In the genomic region with DNA sequence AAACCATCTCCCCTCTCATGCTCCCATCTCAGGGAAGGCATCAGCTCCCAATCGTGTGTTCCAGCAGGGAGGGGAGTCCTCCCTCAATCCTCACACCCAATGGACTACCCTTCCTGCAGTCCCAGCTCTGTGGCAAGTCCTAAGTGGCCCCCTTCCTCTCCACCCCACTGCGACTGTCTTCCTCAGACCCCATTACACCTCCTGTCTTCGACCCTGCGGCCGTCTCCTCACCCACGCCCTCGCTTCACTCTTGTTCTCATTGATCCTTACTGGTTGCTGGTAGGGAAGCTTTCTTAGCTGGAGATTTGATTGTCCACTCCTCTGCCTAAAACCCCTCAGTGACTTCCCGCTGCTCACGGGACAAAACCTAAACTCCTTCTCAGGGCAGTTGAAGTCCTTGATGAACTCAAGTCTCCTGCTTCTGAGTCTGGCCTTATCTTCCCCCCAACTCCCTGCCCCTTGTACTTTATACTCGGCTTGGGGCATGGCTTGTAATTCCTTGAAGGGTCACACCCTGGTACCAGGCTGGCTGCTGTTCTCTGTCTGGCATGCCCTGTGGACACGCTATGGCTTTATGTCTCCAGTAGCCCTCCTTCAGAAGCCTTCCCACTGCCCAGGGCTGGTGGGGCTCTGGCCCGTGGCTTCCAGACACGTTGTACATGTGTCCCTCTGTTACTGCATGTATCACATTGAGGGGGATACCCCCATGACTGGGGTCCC, we compare ENCODE assay signal across 1 cellular context.
TF ChIP-seq lines count a peak whose summit lies in the region.

No MANE protein-coding gene starts in this region.

TF ChIP-seq in HepG2, 621 proteins besides CTCF, POLR2A, EP300 and RAD21:
- TF ChIP-seq, protein P1, sequence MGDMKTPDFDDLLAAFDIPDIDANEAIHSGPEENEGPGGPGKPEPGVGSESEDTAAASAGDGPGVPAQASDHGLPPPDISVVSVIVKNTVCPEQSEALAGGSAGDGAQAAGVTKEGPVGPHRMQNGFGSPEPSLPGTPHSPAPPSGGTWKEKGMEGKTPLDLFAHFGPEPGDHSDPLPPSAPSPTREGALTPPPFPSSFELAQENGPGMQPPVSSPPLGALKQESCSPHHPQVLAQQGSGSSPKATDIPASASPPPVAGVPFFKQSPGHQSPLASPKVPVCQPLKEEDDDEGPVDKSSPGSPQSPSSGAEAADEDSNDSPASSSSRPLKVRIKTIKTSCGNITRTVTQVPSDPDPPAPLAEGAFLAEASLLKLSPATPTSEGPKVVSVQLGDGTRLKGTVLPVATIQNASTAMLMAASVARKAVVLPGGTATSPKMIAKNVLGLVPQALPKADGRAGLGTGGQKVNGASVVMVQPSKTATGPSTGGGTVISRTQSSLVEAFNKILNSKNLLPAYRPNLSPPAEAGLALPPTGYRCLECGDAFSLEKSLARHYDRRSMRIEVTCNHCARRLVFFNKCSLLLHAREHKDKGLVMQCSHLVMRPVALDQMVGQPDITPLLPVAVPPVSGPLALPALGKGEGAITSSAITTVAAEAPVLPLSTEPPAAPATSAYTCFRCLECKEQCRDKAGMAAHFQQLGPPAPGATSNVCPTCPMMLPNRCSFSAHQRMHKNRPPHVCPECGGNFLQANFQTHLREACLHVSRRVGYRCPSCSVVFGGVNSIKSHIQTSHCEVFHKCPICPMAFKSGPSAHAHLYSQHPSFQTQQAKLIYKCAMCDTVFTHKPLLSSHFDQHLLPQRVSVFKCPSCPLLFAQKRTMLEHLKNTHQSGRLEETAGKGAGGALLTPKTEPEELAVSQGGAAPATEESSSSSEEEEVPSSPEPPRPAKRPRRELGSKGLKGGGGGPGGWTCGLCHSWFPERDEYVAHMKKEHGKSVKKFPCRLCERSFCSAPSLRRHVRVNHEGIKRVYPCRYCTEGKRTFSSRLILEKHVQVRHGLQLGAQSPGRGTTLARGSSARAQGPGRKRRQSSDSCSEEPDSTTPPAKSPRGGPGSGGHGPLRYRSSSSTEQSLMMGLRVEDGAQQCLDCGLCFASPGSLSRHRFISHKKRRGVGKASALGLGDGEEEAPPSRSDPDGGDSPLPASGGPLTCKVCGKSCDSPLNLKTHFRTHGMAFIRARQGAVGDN (CRISPR knock-in tag; IDR thresholded peaks at IDR 0.05), result peak; percentile 39
- TF ChIP-seq SMARCC2 (IDR thresholded peaks at IDR 0.05) (no peak), ELF3 (CRISPR knock-in tag; IDR thresholded peaks at IDR 0.05) (no peak), MTF1 (CRISPR knock-in tag; IDR thresholded peaks at IDR 0.05) (no peak), HINFP (CRISPR knock-in tag; IDR thresholded peaks at IDR 0.05; ENCODE audit: low read depth) (no peak)
- TF ChIP-seq, protein P2, sequence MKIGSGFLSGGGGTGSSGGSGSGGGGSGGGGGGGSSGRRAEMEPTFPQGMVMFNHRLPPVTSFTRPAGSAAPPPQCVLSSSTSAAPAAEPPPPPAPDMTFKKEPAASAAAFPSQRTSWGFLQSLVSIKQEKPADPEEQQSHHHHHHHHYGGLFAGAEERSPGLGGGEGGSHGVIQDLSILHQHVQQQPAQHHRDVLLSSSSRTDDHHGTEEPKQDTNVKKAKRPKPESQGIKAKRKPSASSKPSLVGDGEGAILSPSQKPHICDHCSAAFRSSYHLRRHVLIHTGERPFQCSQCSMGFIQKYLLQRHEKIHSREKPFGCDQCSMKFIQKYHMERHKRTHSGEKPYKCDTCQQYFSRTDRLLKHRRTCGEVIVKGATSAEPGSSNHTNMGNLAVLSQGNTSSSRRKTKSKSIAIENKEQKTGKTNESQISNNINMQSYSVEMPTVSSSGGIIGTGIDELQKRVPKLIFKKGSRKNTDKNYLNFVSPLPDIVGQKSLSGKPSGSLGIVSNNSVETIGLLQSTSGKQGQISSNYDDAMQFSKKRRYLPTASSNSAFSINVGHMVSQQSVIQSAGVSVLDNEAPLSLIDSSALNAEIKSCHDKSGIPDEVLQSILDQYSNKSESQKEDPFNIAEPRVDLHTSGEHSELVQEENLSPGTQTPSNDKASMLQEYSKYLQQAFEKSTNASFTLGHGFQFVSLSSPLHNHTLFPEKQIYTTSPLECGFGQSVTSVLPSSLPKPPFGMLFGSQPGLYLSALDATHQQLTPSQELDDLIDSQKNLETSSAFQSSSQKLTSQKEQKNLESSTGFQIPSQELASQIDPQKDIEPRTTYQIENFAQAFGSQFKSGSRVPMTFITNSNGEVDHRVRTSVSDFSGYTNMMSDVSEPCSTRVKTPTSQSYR (CRISPR knock-in tag; IDR thresholded peaks at IDR 0.05; ENCODE audit: borderline replicate concordance), result no peak
